1 cellular context compared by ENCODE assay signal in the genomic region with DNA sequence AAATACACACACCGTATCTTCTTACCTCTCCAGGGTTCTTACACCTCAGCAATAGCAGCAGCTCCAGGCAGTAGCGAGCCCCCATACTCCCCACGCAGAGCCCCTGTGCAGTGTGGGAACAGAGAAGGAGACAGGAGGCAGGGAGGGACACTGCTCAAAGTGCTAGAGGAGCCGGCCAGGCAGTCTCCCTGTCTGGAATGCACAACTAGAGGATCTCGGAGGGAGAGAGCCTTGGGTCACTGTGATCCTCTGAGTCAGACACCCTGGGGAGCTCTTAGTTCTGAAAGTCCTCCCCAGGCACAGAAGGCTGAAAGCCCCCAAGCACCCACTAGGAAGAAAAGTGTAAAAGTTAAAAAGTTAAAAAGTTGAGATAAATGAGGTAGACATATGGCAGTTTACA.
TF ChIP-seq lines count a peak whose summit lies in the region.

No MANE protein-coding gene starts in this region.

TF ChIP-seq in WTC11, 78 proteins besides CTCF, POLR2A, EP300 and RAD21 (continued from another document):
- TF ChIP-seq, protein P1, sequence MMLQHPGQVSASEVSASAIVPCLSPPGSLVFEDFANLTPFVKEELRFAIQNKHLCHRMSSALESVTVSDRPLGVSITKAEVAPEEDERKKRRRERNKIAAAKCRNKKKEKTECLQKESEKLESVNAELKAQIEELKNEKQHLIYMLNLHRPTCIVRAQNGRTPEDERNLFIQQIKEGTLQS (CRISPR knock-in tag; conservative IDR thresholded peaks at IDR 0.05): no peak
- TF ChIP-seq, protein P2, sequence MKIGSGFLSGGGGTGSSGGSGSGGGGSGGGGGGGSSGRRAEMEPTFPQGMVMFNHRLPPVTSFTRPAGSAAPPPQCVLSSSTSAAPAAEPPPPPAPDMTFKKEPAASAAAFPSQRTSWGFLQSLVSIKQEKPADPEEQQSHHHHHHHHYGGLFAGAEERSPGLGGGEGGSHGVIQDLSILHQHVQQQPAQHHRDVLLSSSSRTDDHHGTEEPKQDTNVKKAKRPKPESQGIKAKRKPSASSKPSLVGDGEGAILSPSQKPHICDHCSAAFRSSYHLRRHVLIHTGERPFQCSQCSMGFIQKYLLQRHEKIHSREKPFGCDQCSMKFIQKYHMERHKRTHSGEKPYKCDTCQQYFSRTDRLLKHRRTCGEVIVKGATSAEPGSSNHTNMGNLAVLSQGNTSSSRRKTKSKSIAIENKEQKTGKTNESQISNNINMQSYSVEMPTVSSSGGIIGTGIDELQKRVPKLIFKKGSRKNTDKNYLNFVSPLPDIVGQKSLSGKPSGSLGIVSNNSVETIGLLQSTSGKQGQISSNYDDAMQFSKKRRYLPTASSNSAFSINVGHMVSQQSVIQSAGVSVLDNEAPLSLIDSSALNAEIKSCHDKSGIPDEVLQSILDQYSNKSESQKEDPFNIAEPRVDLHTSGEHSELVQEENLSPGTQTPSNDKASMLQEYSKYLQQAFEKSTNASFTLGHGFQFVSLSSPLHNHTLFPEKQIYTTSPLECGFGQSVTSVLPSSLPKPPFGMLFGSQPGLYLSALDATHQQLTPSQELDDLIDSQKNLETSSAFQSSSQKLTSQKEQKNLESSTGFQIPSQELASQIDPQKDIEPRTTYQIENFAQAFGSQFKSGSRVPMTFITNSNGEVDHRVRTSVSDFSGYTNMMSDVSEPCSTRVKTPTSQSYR (CRISPR knock-in tag; IDR thresholded peaks at IDR 0.05): no peak
- TF ChIP-seq, protein P3, sequence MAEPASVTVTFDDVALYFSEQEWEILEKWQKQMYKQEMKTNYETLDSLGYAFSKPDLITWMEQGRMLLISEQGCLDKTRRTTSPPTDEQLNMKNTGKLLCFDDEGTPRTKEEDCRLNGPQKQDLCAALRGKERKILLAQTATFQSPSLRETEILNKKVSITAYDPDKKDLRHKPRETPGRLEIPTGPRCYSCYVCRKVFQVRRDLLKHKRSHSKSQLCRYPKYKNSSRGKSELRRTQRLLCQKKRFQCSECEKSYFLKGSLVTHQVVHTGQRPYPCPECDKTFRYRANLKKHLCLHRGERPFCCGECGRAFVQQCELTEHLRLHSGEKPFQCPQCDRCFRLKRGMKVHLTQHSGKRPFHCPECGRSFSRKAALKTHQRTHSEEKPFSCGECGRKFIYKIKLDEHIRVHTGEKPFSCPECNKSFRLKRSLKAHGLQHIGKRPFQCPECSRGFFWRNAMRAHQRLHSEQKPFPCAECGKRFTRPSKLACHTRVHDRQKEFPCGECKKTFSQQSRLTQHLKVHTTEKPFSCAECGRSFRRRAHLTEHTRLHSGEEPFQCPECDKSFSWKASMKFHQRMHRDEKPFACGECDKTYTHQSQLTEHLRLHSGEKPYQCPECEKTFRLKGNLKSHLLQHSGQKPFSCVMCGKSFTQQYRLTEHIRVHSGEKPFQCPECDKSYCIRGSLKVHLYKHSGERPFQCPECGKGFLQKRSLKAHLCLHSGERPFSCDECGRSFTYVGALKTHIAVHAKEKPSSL (CRISPR knock-in tag; conservative IDR thresholded peaks at IDR 0.05): no peak
- TF ChIP-seq ZNF263 (CRISPR knock-in tag; IDR thresholded peaks at IDR 0.05; ENCODE audit: low read depth) (no peak), NFYB (CRISPR knock-in tag; conservative IDR thresholded peaks at IDR 0.05; ENCODE audit: low read depth) (no peak), ZNF416 (CRISPR knock-in tag; IDR thresholded peaks at IDR 0.05) (no peak)
